ENCODE assay signal across 21 cellular contexts in the genomic region with DNA sequence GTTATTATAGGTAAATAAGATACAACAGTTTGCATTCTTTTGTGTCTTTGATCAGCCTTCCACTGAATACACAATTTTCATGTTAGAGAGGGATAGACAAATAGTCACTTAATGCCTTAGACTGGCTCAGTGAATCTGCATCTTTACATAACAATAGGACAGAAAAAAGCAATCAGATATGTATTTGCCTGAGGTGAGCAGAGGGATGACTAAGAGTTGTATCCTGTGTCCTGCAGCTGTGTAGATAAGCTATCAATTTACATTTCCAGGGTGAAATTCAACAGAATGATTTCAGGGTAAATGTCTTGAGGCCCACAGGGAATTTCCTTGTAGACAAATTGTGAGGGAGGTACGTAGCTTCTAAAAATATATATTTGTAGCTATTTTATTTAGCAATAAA.
DNase-seq lines count a peak whose midpoint lies in the region; TF ChIP-seq lines count a peak whose summit lies in the region.
"Had no signal": no experiment of that assay in that cellular context is flagged by ENCODE, and none has a peak within 500 bp of the region (broad histone marks: within the 10 kb centered on the region; RNA-seq: fewer than 3 reads in every experiment).

No MANE protein-coding gene starts in this region.

- H3K36me3 ChIP-seq in HUES6 (ENCODE audit: control insufficient read depth, insufficient read depth, low read length) = no peaks in the 10 kb centered on the region
- H3K36me3 ChIP-seq: gastrocnemius medialis, MG63, SJCRH30, upper lobe of left lung had no signal

- no peaks in the 10 kb centered on the region for H3K9me3 ChIP-seq in HUES6 (ENCODE audit: control insufficient read depth, insufficient read depth, low read depth, low read length)
- H3K9me3 ChIP-seq: gastrocnemius medialis, SJCRH30, upper lobe of left lung had no signal

- DNase-seq in COR-L47 (lab: John Stamatoyannopoulos, UW) (peak; percentile 57), NCI-H69 (lab: John Stamatoyannopoulos, UW) (peak; percentile 97), choroid plexus epithelial cell (ENCODE audit: low read depth) (peak; percentile 2), GM19240 (ENCODE audit: insufficient read length, low spot score) (no peak), T-helper 1 cell (no peak), SK-N-DZ (ENCODE audit: low spot score) (no peak), SW480 (ENCODE audit: low spot score) (no peak)
- DNase-seq: activated CD4-positive, CD25-positive, alpha-beta regulatory T cell; activated CD8-positive, alpha-beta T cell treated with anti-CD3 and anti-CD28 coated beads, Interleukin-2, amount 10 ng/mL, durations not matched to agents 7 days and 5 days; activated naive CD8-positive, alpha-beta T cell treated with anti-CD3 and anti-CD28 coated beads, Interleukin-2, amount 10 ng/mL, durations not matched to agents 7 days and 5 days; activated T-cell treated with anti-CD3 and anti-CD28 coated beads, Interleukin-2, amount 50 U/mL, for 4 hours; CD4-positive, alpha-beta T cell; erythroblast; gastrocnemius medialis; MG63; NCI-H2171; stimulated activated CD4-positive, alpha-beta T cell treated with anti-CD3 and anti-CD28 coated beads, Interleukin-1b, Interleukin-23, amount 100 ng/mL, for 48 hours; stimulated activated naive CD8-positive, alpha-beta T cell treated with anti-CD3 and anti-CD28 coated beads, Interleukin-15, amount 100 ng/mL, for 72 hours; upper lobe of left lung had no signal

- peak overlapping the region; percentile 76; the same call in 1 of the 2 replicates for H3K27ac ChIP-seq in HUES6 (ENCODE audit: low read depth, low read length)
- H3K27ac ChIP-seq: gastrocnemius medialis, SJCRH30, upper lobe of left lung had no signal

- TF ChIP-seq CTCF in choroid plexus epithelial cell (conservative IDR thresholded peaks at IDR 0.05; ENCODE audit: low read depth, low read length) = no peak

- H3K9ac ChIP-seq in HUES6 (ENCODE audit: low read length) = peak overlapping the region; percentile 3

- H3K4me3 ChIP-seq in HUES6 (ENCODE audit: low read depth, low read length) (no peak overlapping the region), choroid plexus epithelial cell (ENCODE audit: low read depth, low read length) (no peak overlapping the region)
- H3K4me3 ChIP-seq: gastrocnemius medialis, MG63, SJCRH30, upper lobe of left lung had no signal

- H3K27me3 ChIP-seq in HUES6 (ENCODE audit: control insufficient read depth, insufficient read depth, low read length) = peaks cover 10% of the 10 kb centered on the region; the same call in 1 of the 2 replicates
- H3K27me3 ChIP-seq: gastrocnemius medialis, MG63, SJCRH30, upper lobe of left lung had no signal

- peaks cover 24% of the 10 kb centered on the region for H3K4me1 ChIP-seq in HUES6 (ENCODE audit: control insufficient read depth, insufficient read depth, low read length)
- H3K4me1 ChIP-seq: gastrocnemius medialis, SJCRH30, upper lobe of left lung had no signal

Comparison
In these comparisons a context has a peak if more than half of its experiments do, and no peak if none do; other contexts are left out.
1. DNase-seq: peak in COR-L47 (single experiment), NCI-H69 (single experiment) and choroid plexus epithelial cell (single experiment); none in GM19240 (single experiment), T-helper 1 cell (0 of 5), SK-N-DZ (single experiment) and SW480 (single experiment).